In the genomic region with DNA sequence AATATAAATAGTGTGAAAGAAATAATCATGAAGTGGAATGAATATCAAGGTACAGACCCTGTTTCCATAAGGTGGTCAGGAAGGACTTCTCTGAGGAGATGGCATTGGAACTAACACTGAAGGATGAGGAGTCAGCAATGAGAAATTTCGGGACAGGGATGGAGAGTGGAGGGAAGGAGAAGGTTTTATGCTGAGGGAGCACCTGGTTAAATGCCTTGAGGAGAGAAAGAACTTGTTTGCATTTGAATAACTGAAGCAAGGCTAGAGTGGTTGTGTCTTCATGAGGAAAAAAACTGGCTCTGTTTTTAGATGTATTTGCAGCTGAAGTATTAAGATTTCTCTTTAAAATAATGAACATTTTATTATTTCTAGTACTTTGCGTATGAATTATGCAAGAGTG, we compare ENCODE assay signal across 23 cellular contexts.
"Had no signal": no experiment of that assay in that cellular context is flagged by ENCODE, and none has a peak within 500 bp of the region (broad histone marks: within the 10 kb centered on the region; RNA-seq: fewer than 3 reads in every experiment).

No MANE protein-coding gene starts in this region.

- H3K27me3 ChIP-seq: dorsolateral prefrontal cortex, esophagus muscularis mucosa, foreskin keratinocyte, gastroesophageal sphincter, heart left ventricle, hepatocyte, left lung had no signal

- H3K4me3 ChIP-seq: coronary artery, dorsolateral prefrontal cortex, esophagus muscularis mucosa, gastroesophageal sphincter, heart left ventricle, hepatocyte, left lung, lower lobe of right lung, mucosa of descending colon had no signal

- H3K4me3 Mint-ChIP-seq: immature natural killer cell; mesothelial cell of epicardium; naive B cell; naive thymus-derived CD8-positive, alpha-beta T cell had no signal

- H3K27ac Mint-ChIP-seq: immature natural killer cell; mesothelial cell of epicardium; naive B cell; naive thymus-derived CD8-positive, alpha-beta T cell had no signal

- H3K4me1 ChIP-seq: esophagus muscularis mucosa, foreskin keratinocyte, gastroesophageal sphincter, heart left ventricle, left lung, lower lobe of right lung had no signal

- H3K36me3 Mint-ChIP-seq: immature natural killer cell; mesothelial cell of epicardium; naive B cell; naive thymus-derived CD8-positive, alpha-beta T cell had no signal

- DNase-seq: dermis blood vessel endothelial cell; dorsolateral prefrontal cortex; effector CD4-positive, alpha-beta T cell; effector memory CD4-positive, alpha-beta T cell; foreskin keratinocyte; heart left ventricle; hypothalamus; immature natural killer cell; islet precursor cell; kidney; kidney glomerular epithelial cell; left lung; left ventricle myocardium superior; lower lobe of right lung; mesenchymal stem cell; mucosa of descending colon; naive B cell; naive thymus-derived CD8-positive, alpha-beta T cell had no signal

- H3K36me3 ChIP-seq: esophagus muscularis mucosa, gastroesophageal sphincter, heart left ventricle, left lung, lower lobe of right lung had no signal

- H3K9me3 Mint-ChIP-seq: mesothelial cell of epicardium, naive B cell had no signal

- ATAC-seq: foreskin keratinocyte; gastroesophageal sphincter; heart left ventricle; left lung; left ventricle myocardium superior; lower lobe of right lung; mucosa of descending colon; naive thymus-derived CD8-positive, alpha-beta T cell had no signal

- H3K9me3 ChIP-seq: esophagus muscularis mucosa, gastroesophageal sphincter, heart left ventricle, left lung, lower lobe of right lung, mucosa of descending colon had no signal

- H3K4me2 ChIP-seq: hepatocyte had no signal

- H2AFZ ChIP-seq: hepatocyte had no signal

- H3K4me1 Mint-ChIP-seq: immature natural killer cell; mesothelial cell of epicardium; naive B cell; naive thymus-derived CD8-positive, alpha-beta T cell had no signal

- H3K79me2 ChIP-seq: hepatocyte had no signal

- H3K27ac ChIP-seq: coronary artery, dorsolateral prefrontal cortex, esophagus muscularis mucosa, foreskin keratinocyte, gastroesophageal sphincter, heart left ventricle, hepatocyte, left lung, lower lobe of right lung had no signal
